ENCODE assay signal across 16 cellular contexts in the genomic region with DNA sequence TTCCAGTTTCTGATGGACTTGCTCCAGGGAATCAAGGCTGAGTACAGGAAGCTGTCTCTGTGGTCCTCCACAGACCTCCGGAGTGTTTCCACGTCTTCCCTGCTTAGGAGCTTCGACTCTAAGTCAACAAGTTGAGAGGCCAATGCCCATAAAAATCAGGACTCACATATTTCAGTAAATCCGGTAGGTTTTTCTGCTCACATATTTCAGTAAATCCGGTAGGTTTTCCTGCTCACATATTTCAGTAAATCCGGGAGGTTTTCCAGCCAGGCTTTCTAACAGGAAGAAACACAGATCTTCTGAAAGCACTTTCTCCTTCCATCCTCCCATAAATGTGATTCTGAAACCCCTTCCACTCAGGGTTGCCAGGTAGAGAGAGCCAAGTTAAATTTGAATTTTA.
DNase-seq lines count a peak whose midpoint lies in the region; ATAC-seq and TF ChIP-seq lines count a peak whose summit lies in the region.
"Had no signal": no experiment of that assay in that cellular context is flagged by ENCODE, and none has a peak within 500 bp of the region (broad histone marks: within the 10 kb centered on the region; RNA-seq: fewer than 3 reads in every experiment).

No MANE protein-coding gene starts in this region.

- H3K4me3 ChIP-seq in choroid plexus epithelial cell (ENCODE audit: low read depth, low read length) (no peak overlapping the region), coronary artery (no peak overlapping the region)
- H3K4me3 ChIP-seq: BLaER1 had no signal

- H3K27ac ChIP-seq in coronary artery = no peak overlapping the region
- H3K27ac ChIP-seq: BLaER1 had no signal

- TF ChIP-seq CTCF in choroid plexus epithelial cell (conservative IDR thresholded peaks at IDR 0.05; ENCODE audit: low read depth, low read length) (no peak), coronary artery (IDR thresholded peaks at IDR 0.05) (no peak)

- no peak for ATAC-seq in GM21423 (IDR thresholded peaks at IDR 0.05; ENCODE audit: unreplicated experiment)
- ATAC-seq in GM21381 (IDR thresholded peaks at IDR 0.05; ENCODE audit: unreplicated experiment) = no peak

- DNase-seq in RKO (ENCODE audit: low spot score) = peak; percentile 20
- peak; percentile 5 for DNase-seq in choroid plexus epithelial cell (ENCODE audit: low read depth)
- peak; percentile 65 for DNase-seq in kidney tubule cell (ENCODE audit: low spot score)
- no peak for DNase-seq in NAMALWA (ENCODE audit: low spot score)
- DNase-seq in coronary artery (ENCODE audit: low spot score) = no peak
- DNase-seq: H9; Karpas-422; NCI-H1417 treated with DMSO at 0.1 percent for 48 hours; NCI-H2081 treated with DMSO at 0.1 percent for 48 hours; NCI-H2227 treated with DMSO at 0.1 percent for 48 hours; NCI-H526 treated with DMSO at 0.1 percent for 48 hours; NK-92 treated with Interleukin-12 subunit alpha and Interleukin-12 subunit beta, amount 100 ng/mL, for 24 hours; SK-N-SH had no signal

Comparison
In these comparisons a context has a peak if more than half of its experiments do, and no peak if none do; other contexts are left out.
1. DNase-seq: peak in RKO (single experiment), choroid plexus epithelial cell (single experiment) and kidney tubule cell (single experiment); none in NAMALWA (single experiment) and coronary artery (single experiment).